In genomic region chr15:59448871-59449270, GRCh38 we compare ENCODE assay signal across 9 cellular contexts. TPM values are rescaled to one million over a fixed set of nuclear protein-coding genes. Genes with fewer than 3 reads are reported as not detected.
"Had no signal": no experiment of that assay in that cellular context is flagged by ENCODE, and none has a peak within 500 bp of the region (broad histone marks: within the 10 kb centered on the region; RNA-seq: fewer than 3 reads in every experiment).

No MANE protein-coding gene starts in this region.

- H3K27ac ChIP-seq: HL-60, KMS-11 had no signal

- H3K9me3 Mint-ChIP-seq: IgD-negative memory B cell had no signal

- H3K4me2 ChIP-seq: KMS-11 had no signal

- H3K27ac Mint-ChIP-seq: IgD-negative memory B cell had no signal

- H3K27me3 Mint-ChIP-seq: IgD-negative memory B cell had no signal

- H3K4me3 Mint-ChIP-seq: IgD-negative memory B cell had no signal

- ATAC-seq: HepG2, K562 had no signal

- H3K4me3 ChIP-seq: K562 had no signal

- DNase-seq: IMR-90, KBM-7, KG1 had no signal

- H3K36me3 Mint-ChIP-seq: IgD-negative memory B cell had no signal

- FAIRE-seq: HepG2, HTR-8/SVneo, K562 had no signal

RNA-seq across cellular contexts. Expression of gene FAM81A, which starts 10.9 kb away (rescaled TPM):
- total RNA-seq: IMR-90, K562 had no signal
- polyA plus RNA-seq: HepG2, IMR-90, K562 had no signal
